Comparison of ENCODE assay signal across 35 cellular contexts in the genomic region with DNA sequence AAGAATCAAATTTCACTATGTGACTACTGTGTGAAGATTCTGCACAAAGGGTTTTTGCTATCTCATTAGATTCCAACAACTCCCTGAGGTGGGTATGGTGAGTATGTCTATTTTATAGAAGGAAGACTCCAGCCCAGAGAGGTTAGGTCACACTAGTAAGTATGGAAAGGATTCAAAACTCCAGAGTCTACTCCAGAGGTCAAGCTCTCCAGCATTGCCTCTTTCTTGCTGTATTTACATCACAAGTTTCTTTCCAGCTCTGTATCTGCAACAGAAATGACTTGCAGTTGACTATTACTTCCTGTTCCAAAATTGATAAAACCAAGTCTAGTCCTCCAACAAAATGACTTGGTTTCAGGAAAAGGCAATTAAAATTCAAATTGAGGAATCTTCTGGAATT. TPM values are rescaled to one million over a fixed set of nuclear protein-coding genes. Genes with fewer than 3 reads are reported as not detected.
"Had no signal": no experiment of that assay in that cellular context is flagged by ENCODE, and none has a peak within 500 bp of the region (broad histone marks: within the 10 kb centered on the region; RNA-seq: fewer than 3 reads in every experiment).

No MANE protein-coding gene starts in this region.

- ATAC-seq: activated CD4-positive, alpha-beta T cell treated with anti-CD3 and anti-CD28 coated beads for 36 hours; activated CD4-positive, CD25-positive, alpha-beta regulatory T cell treated with anti-CD3 and anti-CD28 coated beads, Interleukin-2, amount 50 U/mL, for 24 hours; activated CD8-positive, alpha-beta T cell treated with anti-CD3 and anti-CD28 coated beads, Interleukin-2, amount 10 ng/mL, durations not matched to agents 7 days and 5 days; activated naive CD8-positive, alpha-beta T cell treated with anti-CD3 and anti-CD28 coated beads, Interleukin-2, amount 50 U/mL, for 24 hours; activated T-cell treated with anti-CD3 and anti-CD28 coated beads, Interleukin-2, amount 50 U/mL, for 4 hours; K562; PC-3; WTC11 had no signal

- H3K27ac ChIP-seq: Peyer's patch, SJSA1 had no signal

- H3K9me3 Mint-ChIP-seq: activated CD4-positive, alpha-beta T cell treated with anti-CD3 and anti-CD28 coated beads, Interleukin-2, amount 10 ng/mL, durations not matched to agents 7 days and 5 days; activated naive CD4-positive, alpha-beta T cell treated with anti-CD3 and anti-CD28 coated beads, Interleukin-2, amount 10 ng/mL, durations not matched to agents 7 days and 5 days; T-helper 2 cell treated with Interferon-gamma antibody and Interleukin-4, amounts not matched to agents 5 μg/mL and 100 μg/mL, for 36 hours had no signal

- H3K9me2 ChIP-seq: SK-N-SH had no signal

- H3K4me3 Mint-ChIP-seq: activated CD4-positive, alpha-beta T cell treated with anti-CD3 and anti-CD28 coated beads for 36 hours; activated CD4-positive, alpha-beta T cell treated with anti-CD3 and anti-CD28 coated beads, Interleukin-2, amount 10 ng/mL, durations not matched to agents 7 days and 5 days; activated CD8-positive, alpha-beta T cell treated with anti-CD3 and anti-CD28 coated beads, Interleukin-2, amount 10 ng/mL, durations not matched to agents 7 days and 5 days; activated naive CD4-positive, alpha-beta T cell treated with anti-CD3 and anti-CD28 coated beads, Interleukin-2, amount 10 ng/mL, durations not matched to agents 7 days and 5 days; activated naive CD8-positive, alpha-beta T cell; activated naive CD8-positive, alpha-beta T cell treated with anti-CD3 and anti-CD28 coated beads, Interleukin-2, amount 50 U/mL, for 24 hours; activated T-cell treated with anti-CD3 and anti-CD28 coated beads, Interleukin-2, amount 50 U/mL, for 4 hours; T-helper 1 cell treated with Interleukin-12 subunit alpha and Interleukin-12 subunit beta and Interleukin-4 antibody, amounts not matched to agents 30 μg/mL and 1 μg/mL, for 36 hours; T-helper 2 cell treated with Interferon-gamma antibody and Interleukin-4, amounts not matched to agents 5 μg/mL and 100 μg/mL, for 36 hours had no signal

- H3K4me3 ChIP-seq: K562, Peyer's patch, SJSA1 had no signal

- H3K4me1 ChIP-seq: SJSA1 had no signal

- H3K36me3 ChIP-seq: Peyer's patch, SJSA1 had no signal

- FAIRE-seq: bronchial epithelial cell, K562, TTC549 had no signal

- H3K4me2 ChIP-seq: SK-N-SH had no signal

- H3K9me3 ChIP-seq: Peyer's patch, SJSA1, SK-N-SH had no signal

- H3K27ac Mint-ChIP-seq: activated CD4-positive, alpha-beta T cell treated with anti-CD3 and anti-CD28 coated beads for 36 hours; activated CD4-positive, alpha-beta T cell treated with anti-CD3 and anti-CD28 coated beads, Interleukin-2, amount 10 ng/mL, durations not matched to agents 7 days and 5 days; activated CD8-positive, alpha-beta T cell treated with anti-CD3 and anti-CD28 coated beads, Interleukin-2, amount 10 ng/mL, durations not matched to agents 7 days and 5 days; activated naive CD4-positive, alpha-beta T cell treated with anti-CD3 and anti-CD28 coated beads, Interleukin-2, amount 10 ng/mL, durations not matched to agents 7 days and 5 days; activated naive CD8-positive, alpha-beta T cell; activated naive CD8-positive, alpha-beta T cell treated with anti-CD3 and anti-CD28 coated beads, Interleukin-2, amount 50 U/mL, for 24 hours; brain; T-helper 1 cell treated with Interleukin-12 subunit alpha and Interleukin-12 subunit beta and Interleukin-4 antibody, amounts not matched to agents 30 μg/mL and 1 μg/mL, for 36 hours; T-helper 2 cell treated with Interferon-gamma antibody and Interleukin-4, amounts not matched to agents 5 μg/mL and 100 μg/mL, for 36 hours; WTC11 had no signal

- H3K36me3 Mint-ChIP-seq: activated naive CD4-positive, alpha-beta T cell treated with anti-CD3 and anti-CD28 coated beads, Interleukin-2, amount 10 ng/mL, durations not matched to agents 7 days and 5 days; activated naive CD8-positive, alpha-beta T cell; brain; WTC11 had no signal

- DNase-seq: activated CD4-positive, alpha-beta T cell treated with anti-CD3 and anti-CD28 coated beads for 36 hours; activated CD4-positive, alpha-beta T cell treated with anti-CD3 and anti-CD28 coated beads, Interleukin-2, amount 10 ng/mL, durations not matched to agents 7 days and 5 days; activated CD4-positive, alpha-beta T cell treated with anti-CD3 and anti-CD28 coated beads, Interleukin-2, amount 50 U/mL, for 48 hours; activated CD8-positive, alpha-beta T cell treated with anti-CD3 and anti-CD28 coated beads, Interleukin-2, amount 10 ng/mL, durations not matched to agents 7 days and 5 days; activated effector memory CD4-positive, alpha-beta T cell treated with Interleukin-2 at 50 U/mL for 16 hours; activated naive CD4-positive, alpha-beta T cell treated with anti-CD3 and anti-CD28 coated beads, Interleukin-2, amount 10 ng/mL, durations not matched to agents 7 days and 5 days; activated naive CD8-positive, alpha-beta T cell treated with anti-CD3 and anti-CD28 coated beads, Interleukin-2, amount 50 U/mL, for 24 hours; activated T-cell treated with anti-CD3 and anti-CD28 coated beads for 4 hours; activated T-cell treated with anti-CD3 and anti-CD28 coated beads, Interleukin-2, amount 50 U/mL, for 4 hours; anterior cingulate cortex; NCI-H1092 treated with DMSO at 0.1 percent for 48 hours; NCI-H146; NCI-H187; NCI-H2029 treated with DMSO at 0.1 percent for 48 hours; NCI-H2107; NCI-H2171; NCI-H446; NCI-H510A treated with DMSO at 0.1 percent for 48 hours; NCI-H526 treated with DMSO at 0.1 percent for 48 hours; NCI-H774; PC-3; Peyer's patch; RPMI8226; SHP77 treated with DMSO at 0.1 percent for 48 hours; SK-N-SH had no signal

- H3K9ac ChIP-seq: SK-N-SH had no signal

RNA-seq across cellular contexts. Expression of a gene that starts 2.1 kb away (rescaled TPM):
- total RNA-seq: activated CD4-positive, alpha-beta T cell treated with anti-CD3 and anti-CD28 coated beads for 36 hours; activated CD8-positive, alpha-beta T cell treated with anti-CD3 and anti-CD28 coated beads, Interleukin-2, amount 10 ng/mL, durations not matched to agents 7 days and 5 days; K562; SJSA1 had no signal
- polyA plus RNA-seq: SK-N-SH had no signal

RNA-seq across cellular contexts. Expression of a gene that starts 2.5 kb away (rescaled TPM):
- total RNA-seq: activated CD4-positive, alpha-beta T cell treated with anti-CD3 and anti-CD28 coated beads for 36 hours; activated CD4-positive, alpha-beta T cell treated with anti-CD3 and anti-CD28 coated beads, Interleukin-2, amount 10 ng/mL, durations not matched to agents 7 days and 5 days; activated CD8-positive, alpha-beta T cell treated with anti-CD3 and anti-CD28 coated beads, Interleukin-2, amount 10 ng/mL, durations not matched to agents 7 days and 5 days; K562; SJSA1 had no signal
- polyA plus RNA-seq: K562, SK-N-SH had no signal
